1 cellular context compared by ENCODE assay signal in the genomic region with DNA sequence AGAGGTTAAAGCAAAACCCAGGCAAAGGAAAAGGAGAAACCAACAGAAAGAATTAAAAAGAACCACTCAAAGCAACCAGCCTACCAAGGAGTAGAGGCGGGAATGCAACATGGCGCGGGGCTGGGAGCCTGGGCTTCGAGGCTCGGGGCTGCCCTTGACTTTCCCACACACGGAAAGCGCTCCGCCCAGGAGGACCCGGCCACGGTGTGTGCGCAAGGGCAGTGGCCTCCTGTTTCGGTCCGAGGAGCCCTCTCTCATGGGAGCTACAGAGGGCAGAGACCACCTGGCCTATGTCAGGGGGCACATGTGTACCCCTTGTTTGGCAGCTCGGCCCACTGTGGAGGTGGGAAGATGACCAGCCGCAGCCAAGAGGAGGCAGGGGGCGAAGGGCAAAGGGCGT.
TF ChIP-seq lines count a peak whose summit lies in the region.

No MANE protein-coding gene starts in this region.

TF ChIP-seq in HepG2, 621 proteins besides CTCF, POLR2A, EP300 and RAD21:
- peak; percentile 65 for TF ChIP-seq AGO2 (optimal IDR thresholded peaks at IDR 0.05; ENCODE audit: low read depth, low read length)
- TF ChIP-seq, protein P1, sequence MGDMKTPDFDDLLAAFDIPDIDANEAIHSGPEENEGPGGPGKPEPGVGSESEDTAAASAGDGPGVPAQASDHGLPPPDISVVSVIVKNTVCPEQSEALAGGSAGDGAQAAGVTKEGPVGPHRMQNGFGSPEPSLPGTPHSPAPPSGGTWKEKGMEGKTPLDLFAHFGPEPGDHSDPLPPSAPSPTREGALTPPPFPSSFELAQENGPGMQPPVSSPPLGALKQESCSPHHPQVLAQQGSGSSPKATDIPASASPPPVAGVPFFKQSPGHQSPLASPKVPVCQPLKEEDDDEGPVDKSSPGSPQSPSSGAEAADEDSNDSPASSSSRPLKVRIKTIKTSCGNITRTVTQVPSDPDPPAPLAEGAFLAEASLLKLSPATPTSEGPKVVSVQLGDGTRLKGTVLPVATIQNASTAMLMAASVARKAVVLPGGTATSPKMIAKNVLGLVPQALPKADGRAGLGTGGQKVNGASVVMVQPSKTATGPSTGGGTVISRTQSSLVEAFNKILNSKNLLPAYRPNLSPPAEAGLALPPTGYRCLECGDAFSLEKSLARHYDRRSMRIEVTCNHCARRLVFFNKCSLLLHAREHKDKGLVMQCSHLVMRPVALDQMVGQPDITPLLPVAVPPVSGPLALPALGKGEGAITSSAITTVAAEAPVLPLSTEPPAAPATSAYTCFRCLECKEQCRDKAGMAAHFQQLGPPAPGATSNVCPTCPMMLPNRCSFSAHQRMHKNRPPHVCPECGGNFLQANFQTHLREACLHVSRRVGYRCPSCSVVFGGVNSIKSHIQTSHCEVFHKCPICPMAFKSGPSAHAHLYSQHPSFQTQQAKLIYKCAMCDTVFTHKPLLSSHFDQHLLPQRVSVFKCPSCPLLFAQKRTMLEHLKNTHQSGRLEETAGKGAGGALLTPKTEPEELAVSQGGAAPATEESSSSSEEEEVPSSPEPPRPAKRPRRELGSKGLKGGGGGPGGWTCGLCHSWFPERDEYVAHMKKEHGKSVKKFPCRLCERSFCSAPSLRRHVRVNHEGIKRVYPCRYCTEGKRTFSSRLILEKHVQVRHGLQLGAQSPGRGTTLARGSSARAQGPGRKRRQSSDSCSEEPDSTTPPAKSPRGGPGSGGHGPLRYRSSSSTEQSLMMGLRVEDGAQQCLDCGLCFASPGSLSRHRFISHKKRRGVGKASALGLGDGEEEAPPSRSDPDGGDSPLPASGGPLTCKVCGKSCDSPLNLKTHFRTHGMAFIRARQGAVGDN (CRISPR knock-in tag; IDR thresholded peaks at IDR 0.05) = peak; percentile 26; the same call in 1 of the 2 replicates
- TF ChIP-seq NR2F6 (IDR thresholded peaks at IDR 0.05) = no peak
- no peak for TF ChIP-seq NR2F6 (CRISPR knock-in tag; IDR thresholded peaks at IDR 0.05)
- peak; percentile 18 for TF ChIP-seq RBM22 (optimal IDR thresholded peaks at IDR 0.05; ENCODE audit: low read length)
- TF ChIP-seq ZNF367 (CRISPR knock-in tag; IDR thresholded peaks at IDR 0.05; ENCODE audit: borderline replicate concordance) = no peak
- no peak for TF ChIP-seq ZBTB1 (CRISPR knock-in tag; IDR thresholded peaks at IDR 0.05; ENCODE audit: borderline replicate concordance)
TF ChIP-seq in HepG2: peak in this region for 3.
